In the genomic region with DNA sequence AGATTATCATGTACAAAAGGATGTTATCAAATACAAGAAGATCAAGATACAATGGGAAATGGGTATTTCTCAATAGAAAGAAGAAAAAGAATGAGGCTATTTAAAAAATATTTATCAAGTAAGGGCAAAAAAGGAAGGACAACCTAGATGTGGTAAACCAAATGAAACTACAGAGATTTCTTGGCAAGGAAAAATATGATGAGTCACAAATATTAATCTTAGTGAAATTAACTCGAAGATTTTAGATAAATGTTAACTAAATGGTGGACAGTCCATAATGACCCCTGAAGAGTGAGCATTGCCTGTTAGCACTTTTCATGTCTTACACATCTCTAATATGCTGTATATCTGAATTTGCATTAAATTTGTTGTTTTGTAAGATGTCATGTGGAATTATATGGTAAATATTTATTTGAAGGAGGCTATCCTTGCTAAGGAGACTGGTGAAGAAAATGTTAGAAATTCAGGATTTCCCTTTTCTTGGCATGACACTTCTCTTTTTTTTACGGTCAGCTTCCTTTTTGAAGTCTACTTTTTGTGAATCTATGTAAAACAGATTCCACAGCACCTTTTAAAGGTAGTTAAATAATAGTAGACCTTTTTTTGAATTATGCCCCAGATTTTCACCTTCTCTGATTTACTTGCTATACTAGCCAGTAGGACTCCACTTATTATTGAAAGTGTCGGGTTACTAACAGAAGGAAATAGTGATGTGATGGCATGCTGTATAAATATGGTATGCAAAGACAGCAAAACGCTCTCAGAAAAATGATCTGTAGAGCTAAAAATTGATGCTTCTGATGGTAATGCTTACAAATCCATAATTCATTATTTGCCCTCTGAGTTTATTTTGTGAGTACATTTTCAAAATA, we compare ENCODE assay signal across 1 cellular context.
A peak's percentile ranks its signal among the peaks of the same experiment; 100 is the strongest.
TF ChIP-seq lines count a peak whose summit lies in the region.

No MANE protein-coding gene starts in this region.

TF ChIP-seq in endothelial cell of umbilical vein, 7 proteins besides CTCF, POLR2A, EP300 and RAD21:
- TF ChIP-seq MYC (IDR thresholded peaks at IDR 0.05; ENCODE audit: low read depth, low read length) (no peak), POLR2AphosphoS5 (IDR thresholded peaks at IDR 0.05; ENCODE audit: insufficient read depth, low read depth, low read length) (no peak), MAX (IDR thresholded peaks at IDR 0.05; ENCODE audit: insufficient read depth, insufficient read length) (no peak), FOS (IDR thresholded peaks at IDR 0.05; ENCODE audit: borderline replicate concordance, insufficient read depth, low read length) (peak; percentile 23), GATA2 (IDR thresholded peaks at IDR 0.05; ENCODE audit: insufficient read depth, insufficient read length, low read depth, low read length) (no peak), EZH2 (IDR thresholded peaks at IDR 0.05; ENCODE audit: borderline replicate concordance, low read depth, low read length, severe bottlenecking) (no peak), JUN (IDR thresholded peaks at IDR 0.05; ENCODE audit: borderline replicate concordance, insufficient read depth, insufficient read length, low read depth) (no peak)
